17 cellular contexts compared by ENCODE assay signal in genomic region chr20:42963796-42964195, GRCh38.
DNase-seq lines count a peak whose midpoint lies in the region; ATAC-seq and TF ChIP-seq lines count a peak whose summit lies in the region.
"Had no signal": no experiment of that assay in that cellular context is flagged by ENCODE, and none has a peak within 500 bp of the region (broad histone marks: within the 10 kb centered on the region; RNA-seq: fewer than 3 reads in every experiment).

No MANE protein-coding gene starts in this region.

- DNase-seq in AG08396 (ENCODE audit: low spot score) (peak; percentile 10), Karpas-422 (no peak), astrocyte of the hippocampus (ENCODE audit: low read depth, low spot score) (peak; percentile 57), islet precursor cell (peak; percentile 37), iPS-NIHi7 (ENCODE audit: extremely low spot score) (no peak), RPMI8226 (no peak), Peyer's patch (no peak)
- DNase-seq: AML-193; Caco-2; CD8-positive, alpha-beta memory T cell; DND-41; GF-D8; GM23248 had no signal

- H3K9me2 ChIP-seq in Karpas-422 (replicated peaks; ENCODE audit: insufficient read depth, low read length), result no peaks in the 10 kb centered on the region

- H3K4me1 ChIP-seq in Karpas-422 (ENCODE audit: low read length) (peaks cover 91% of the 10 kb centered on the region), Peyer's patch (no peaks in the 10 kb centered on the region)
- H3K4me1 ChIP-seq: Caco-2, HAP-1 had no signal

- peak overlapping the region; percentile 43 for H3K4me2 ChIP-seq in Karpas-422 (ENCODE audit: low read depth, low read length, poor library complexity, severe bottlenecking)
- H3K4me2 ChIP-seq: BLaER1 had no signal

- no peak for TF ChIP-seq POLR2A in Peyer's patch (IDR thresholded peaks at IDR 0.05)

- H3K27ac ChIP-seq in Karpas-422 (ENCODE audit: low read length) (peak overlapping the region; percentile 99), Peyer's patch (no peak overlapping the region)
- H3K27ac ChIP-seq: 22Rv1, BLaER1, GM23248 had no signal

- H4K20me1 ChIP-seq in Karpas-422 (ENCODE audit: insufficient read depth, low read depth, low read length), result no peaks in the 10 kb centered on the region
- H4K20me1 ChIP-seq: BLaER1 had no signal

- no peak for ATAC-seq in GM21423 (IDR thresholded peaks at IDR 0.05; ENCODE audit: unreplicated experiment)

- peak overlapping the region; percentile 63 for H3K9ac ChIP-seq in Karpas-422 (ENCODE audit: low read length)
- H3K9ac ChIP-seq: BLaER1, GM23248 had no signal

- H3K4me3 ChIP-seq in Karpas-422 (ENCODE audit: low read length) (peak overlapping the region; percentile 15; the same call in 1 of the 2 replicates), Peyer's patch (no peak overlapping the region)
- H3K4me3 ChIP-seq: BLaER1, GM23248, HAP-1 had no signal

- no peaks in the 10 kb centered on the region for H3K9me3 ChIP-seq in Karpas-422 (ENCODE audit: low read length)
- H3K9me3 ChIP-seq in Peyer's patch, result no peaks in the 10 kb centered on the region
- H3K9me3 ChIP-seq: Caco-2, HAP-1 had no signal

- H3K27me3 ChIP-seq in Karpas-422 (ENCODE audit: low read length), result no peaks in the 10 kb centered on the region
- H3K27me3 ChIP-seq in Peyer's patch, result no peaks in the 10 kb centered on the region
- H3K27me3 ChIP-seq: BLaER1 had no signal

- peaks cover 5% of the 10 kb centered on the region; the same call in 1 of the 2 replicates for H3K79me2 ChIP-seq in Karpas-422 (ENCODE audit: low read length)

- TF ChIP-seq CTCF in Peyer's patch (IDR thresholded peaks at IDR 0.05), result no peak

- H2AFZ ChIP-seq in Karpas-422 (ENCODE audit: low read length), result no peak overlapping the region
- H2AFZ ChIP-seq: GM23248 had no signal

- H3K36me3 ChIP-seq in Karpas-422 (ENCODE audit: insufficient read depth, low read length), result no peaks in the 10 kb centered on the region
- no peaks in the 10 kb centered on the region for H3K36me3 ChIP-seq in Peyer's patch
- H3K36me3 ChIP-seq: BLaER1, HAP-1 had no signal

Comparison
In these comparisons a context has a peak if more than half of its experiments do, and no peak if none do; other contexts are left out.
1. DNase-seq: peak in AG08396 (single experiment), astrocyte of the hippocampus (single experiment) and islet precursor cell (single experiment); none in Karpas-422 (single experiment), iPS-NIHi7 (single experiment), RPMI8226 (single experiment) and Peyer's patch (0 of 3).